Comparison of ENCODE assay signal across 13 cellular contexts in genomic region chr12:94309348-94309747, GRCh38.
A peak's percentile ranks its signal among the peaks of the same experiment; 100 is the strongest.
DNase-seq lines count a peak whose midpoint lies in the region; ATAC-seq, FAIRE-seq and TF ChIP-seq lines count a peak whose summit lies in the region.
"Had no signal": no experiment of that assay in that cellular context is flagged by ENCODE, and none has a peak within 500 bp of the region (broad histone marks: within the 10 kb centered on the region; RNA-seq: fewer than 3 reads in every experiment).

No MANE protein-coding gene starts in this region.

- H3K4me3 ChIP-seq in BE2C (ENCODE audit: low read depth, low read length), result no peak overlapping the region
- H3K4me3 ChIP-seq: BLaER1, SJSA1 had no signal

- peaks cover 11% of the 10 kb centered on the region; the same call in 1 of the 2 replicates for H3K36me3 ChIP-seq in BE2C

- no peaks in the 10 kb centered on the region for H3K9me3 Mint-ChIP-seq in T-cell
- H3K9me3 Mint-ChIP-seq: activated naive CD4-positive, alpha-beta T cell treated with anti-CD3 and anti-CD28 coated beads, Interleukin-2, amount 10 ng/mL, durations not matched to agents 7 days and 5 days had no signal

- no peak for TF ChIP-seq CTCF in BE2C (IDR thresholded peaks at IDR 0.05; ENCODE audit: low read depth, low read length)

- peaks cover 50% of the 10 kb centered on the region for H3K36me3 Mint-ChIP-seq in T-cell

- no peaks in the 10 kb centered on the region for H3K27me3 ChIP-seq in BE2C
- H3K27me3 ChIP-seq: BLaER1, SJSA1 had no signal

- no peaks in the 10 kb centered on the region for H3K4me1 ChIP-seq in BE2C
- H3K4me1 ChIP-seq: BLaER1 had no signal

- no peak for FAIRE-seq in RCC 7860 (lab: Jason Lieb, UNC)

- H3K4me3 Mint-ChIP-seq in T-cell, result no peak overlapping the region
- H3K4me3 Mint-ChIP-seq: activated naive CD4-positive, alpha-beta T cell treated with anti-CD3 and anti-CD28 coated beads, Interleukin-2, amount 10 ng/mL, durations not matched to agents 7 days and 5 days; naive thymus-derived CD4-positive, alpha-beta T cell had no signal

- POLR2A ChIA-PET in T-cell (lab: Charles Lee), result interaction anchor here in 1 of 2 donors (0.6 kb wide), 1 partner anchor 856 kb away, joined by 4 read pairs; no protein-coding TSS in a partner anchor

- no peaks in the 10 kb centered on the region for H3K9me3 ChIP-seq in BE2C
- H3K9me3 ChIP-seq: BLaER1, SJSA1 had no signal

- peak overlapping the region in 1 of 2 donors; percentile 49 for H3K27ac Mint-ChIP-seq in T-cell

- TF ChIP-seq POLR2A in GM18505 (IDR thresholded peaks at IDR 0.05; ENCODE audit: borderline replicate concordance, extremely low read depth, insufficient read depth, insufficient read length), result no peak

- peaks cover 0 to 14% (median 10%) of the 10 kb centered on the region in 3 donors for H3K4me1 Mint-ChIP-seq in T-cell

- DNase-seq in BE2C, result no peak
- DNase-seq in RCC 7860 (ENCODE audit: low spot score), result no peak
- no peak for DNase-seq in SK-N-DZ (ENCODE audit: low spot score)
- DNase-seq in T-cell, result no peak
- DNase-seq: activated CD4-positive, alpha-beta T cell treated with anti-CD3 and anti-CD28 coated beads for 4 hours; activated naive CD4-positive, alpha-beta T cell treated with anti-CD3 and anti-CD28 coated beads, Interleukin-2, amount 10 ng/mL, durations not matched to agents 7 days and 5 days; naive thymus-derived CD4-positive, alpha-beta T cell had no signal

- CTCF ChIA-PET in T-cell (lab: Charles Lee), result interaction anchor here in 1 of 2 donors (0.6 kb wide), 1 partner anchor 85 kb away, joined by 3 read pairs; no protein-coding TSS in a partner anchor

- no peaks in the 10 kb centered on the region for H3K27me3 Mint-ChIP-seq in T-cell
- H3K27me3 Mint-ChIP-seq: activated naive CD4-positive, alpha-beta T cell treated with anti-CD3 and anti-CD28 coated beads, Interleukin-2, amount 10 ng/mL, durations not matched to agents 7 days and 5 days; naive thymus-derived CD4-positive, alpha-beta T cell had no signal

- ATAC-seq in GM18505 (IDR thresholded peaks at IDR 0.05; ENCODE audit: unreplicated experiment) (peak; percentile 67), GM19455 (IDR thresholded peaks at IDR 0.05; ENCODE audit: unreplicated experiment) (peak; percentile 56), HG02840 (IDR thresholded peaks at IDR 0.05; ENCODE audit: low FRiP score, unreplicated experiment) (peak; percentile 72), HG03520 (IDR thresholded peaks at IDR 0.05; ENCODE audit: unreplicated experiment) (peak; percentile 62), T-cell (replicated peaks in 1 of 4) (no peak)
- ATAC-seq: naive thymus-derived CD4-positive, alpha-beta T cell had no signal

Comparison
In these comparisons a context has a peak if more than half of its experiments do, and no peak if none do; other contexts are left out.
1. ATAC-seq: peak in GM18505 (single experiment), GM19455 (single experiment), HG02840 (single experiment) and HG03520 (single experiment); none in T-cell (0 of 4).